In genomic region chr18:50262977-50263376, GRCh38 we compare ENCODE assay signal across 11 cellular contexts. TPM values are rescaled to one million over a fixed set of nuclear protein-coding genes. Genes with fewer than 3 reads are reported as not detected.
"Had no signal": no experiment of that assay in that cellular context is flagged by ENCODE, and none has a peak within 500 bp of the region (broad histone marks: within the 10 kb centered on the region; RNA-seq: fewer than 3 reads in every experiment).

No MANE protein-coding gene starts in this region.

- H3K9me3 Mint-ChIP-seq: GM23338, H9, HFFc6 had no signal

- DNase-seq: GM23248, GOT3, H7, H9, HCEC 1CT, HFFc6 had no signal

- H3K36me3 ChIP-seq: HAP-1 had no signal

- H3K4me3 ChIP-seq: GM23248, GM23338, HAP-1 had no signal

- H2AFZ ChIP-seq: GM23248, GM23338 had no signal

- H3K9ac ChIP-seq: GM23248 had no signal

- H3K9me3 ChIP-seq: HAP-1 had no signal

- H3K27ac Mint-ChIP-seq: GM23338, HFFc6 had no signal

- H3K4me3 Mint-ChIP-seq: GM23338, H9, HFFc6 had no signal

- H3K4me1 ChIP-seq: HAP-1 had no signal

- FAIRE-seq: H1, H54 had no signal

- ATAC-seq: GM23338, HCT116 had no signal

- H3K27ac ChIP-seq: GM23248 had no signal

- H3K4me2 ChIP-seq: GM23338 had no signal

RNA-seq across cellular contexts. Expression of gene CFAP53, which starts 3.3 kb away (rescaled TPM):
- total RNA-seq: GM23338, H7 had no signal
